Comparison of ENCODE assay signal across 1 cellular context in genomic region chr4:112898357-112899141, GRCh38.
TF ChIP-seq lines count a peak whose summit lies in the region.

No MANE protein-coding gene starts in this region.

TF ChIP-seq in WTC11, 78 proteins besides CTCF, POLR2A, EP300 and RAD21 (continued from another document):
- TF ChIP-seq, protein P1, sequence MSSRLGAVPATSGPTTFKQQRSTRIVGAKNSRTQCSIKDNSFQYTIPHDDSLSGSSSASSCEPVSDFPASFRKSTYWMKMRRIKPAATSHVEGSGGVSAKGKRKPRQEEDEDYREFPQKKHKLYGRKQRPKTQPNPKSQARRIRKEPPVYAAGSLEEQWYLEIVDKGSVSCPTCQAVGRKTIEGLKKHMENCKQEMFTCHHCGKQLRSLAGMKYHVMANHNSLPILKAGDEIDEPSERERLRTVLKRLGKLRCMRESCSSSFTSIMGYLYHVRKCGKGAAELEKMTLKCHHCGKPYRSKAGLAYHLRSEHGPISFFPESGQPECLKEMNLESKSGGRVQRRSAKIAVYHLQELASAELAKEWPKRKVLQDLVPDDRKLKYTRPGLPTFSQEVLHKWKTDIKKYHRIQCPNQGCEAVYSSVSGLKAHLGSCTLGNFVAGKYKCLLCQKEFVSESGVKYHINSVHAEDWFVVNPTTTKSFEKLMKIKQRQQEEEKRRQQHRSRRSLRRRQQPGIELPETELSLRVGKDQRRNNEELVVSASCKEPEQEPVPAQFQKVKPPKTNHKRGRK (CRISPR knock-in tag; IDR thresholded peaks at IDR 0.05; ENCODE audit: borderline replicate concordance): no peak
- TF ChIP-seq, protein P2, sequence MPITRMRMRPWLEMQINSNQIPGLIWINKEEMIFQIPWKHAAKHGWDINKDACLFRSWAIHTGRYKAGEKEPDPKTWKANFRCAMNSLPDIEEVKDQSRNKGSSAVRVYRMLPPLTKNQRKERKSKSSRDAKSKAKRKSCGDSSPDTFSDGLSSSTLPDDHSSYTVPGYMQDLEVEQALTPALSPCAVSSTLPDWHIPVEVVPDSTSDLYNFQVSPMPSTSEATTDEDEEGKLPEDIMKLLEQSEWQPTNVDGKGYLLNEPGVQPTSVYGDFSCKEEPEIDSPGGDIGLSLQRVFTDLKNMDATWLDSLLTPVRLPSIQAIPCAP (CRISPR knock-in tag; IDR thresholded peaks at IDR 0.05): no peak
- TF ChIP-seq CREM (CRISPR knock-in tag; IDR thresholded peaks at IDR 0.05) (no peak), FOXK1 (CRISPR knock-in tag; IDR thresholded peaks at IDR 0.05) (no peak), NFATC4 (CRISPR knock-in tag; IDR thresholded peaks at IDR 0.05) (no peak), HMGA2 (CRISPR knock-in tag; IDR thresholded peaks at IDR 0.05) (no peak), PRDM15 (CRISPR knock-in tag; IDR thresholded peaks at IDR 0.05) (no peak), JUN (CRISPR knock-in tag; IDR thresholded peaks at IDR 0.05) (no peak), ARID4B (CRISPR knock-in tag; IDR thresholded peaks at IDR 0.05; ENCODE audit: borderline replicate concordance) (no peak)
- TF ChIP-seq, protein P3, sequence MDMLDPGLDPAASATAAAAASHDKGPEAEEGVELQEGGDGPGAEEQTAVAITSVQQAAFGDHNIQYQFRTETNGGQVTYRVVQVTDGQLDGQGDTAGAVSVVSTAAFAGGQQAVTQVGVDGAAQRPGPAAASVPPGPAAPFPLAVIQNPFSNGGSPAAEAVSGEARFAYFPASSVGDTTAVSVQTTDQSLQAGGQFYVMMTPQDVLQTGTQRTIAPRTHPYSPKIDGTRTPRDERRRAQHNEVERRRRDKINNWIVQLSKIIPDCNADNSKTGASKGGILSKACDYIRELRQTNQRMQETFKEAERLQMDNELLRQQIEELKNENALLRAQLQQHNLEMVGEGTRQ (CRISPR knock-in tag; IDR thresholded peaks at IDR 0.05): no peak
- TF ChIP-seq, protein P4, sequence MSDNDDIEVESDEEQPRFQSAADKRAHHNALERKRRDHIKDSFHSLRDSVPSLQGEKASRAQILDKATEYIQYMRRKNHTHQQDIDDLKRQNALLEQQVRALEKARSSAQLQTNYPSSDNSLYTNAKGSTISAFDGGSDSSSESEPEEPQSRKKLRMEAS (CRISPR knock-in tag; IDR thresholded peaks at IDR 0.05): no peak
